8 cellular contexts compared by ENCODE assay signal in genomic region chr1:99808391-99809115, GRCh38. TPM values are rescaled to one million over a fixed set of nuclear protein-coding genes. Genes with fewer than 3 reads are reported as not detected.
DNase-seq lines count a peak whose midpoint lies in the region; ATAC-seq and TF ChIP-seq lines count a peak whose summit lies in the region.

No MANE protein-coding gene starts in this region.

- DNase-seq in NCI-H1417 (lab: John Stamatoyannopoulos, UW): peak; percentile 57 to 88 (median 79)
- DNase-seq in effector CD4-positive, alpha-beta T cell: peak; percentile 16
- peak; percentile 32 for DNase-seq in lung (ENCODE audit: low spot score)
- peak; percentile 45 for DNase-seq in testis

- H3K9me3 ChIP-seq in lung (ENCODE audit: control insufficient read depth in 2 of 2, insufficient read depth in 1 of 2, low read length in 1 of 2) (no peaks in the 10 kb centered on the region), testis (no peaks in the 10 kb centered on the region)

- intact Hi-C loops in testis (cut with DNase I; ENCODE audit: low total_unique reads): loop anchor here (10.0 kb wide), 1 partner anchor 356 kb away; no protein-coding TSS in a partner anchor

- ATAC-seq in GM18511 (IDR thresholded peaks at IDR 0.05; ENCODE audit: unreplicated experiment): peak; percentile 96
- ATAC-seq in HG02943 (IDR thresholded peaks at IDR 0.05; ENCODE audit: low read depth, unreplicated experiment): peak; percentile 93
- peak; percentile 97 for ATAC-seq in SK-N-SH treated with all-trans-retinoic acid at 6 μM for 48 hours
- ATAC-seq in lung (ENCODE audit: insufficient read depth, low FRiP score): peak; percentile 90

- H3K27me3 ChIP-seq in lung (ENCODE audit: control insufficient read depth, insufficient read depth): no peaks in the 10 kb centered on the region
- H3K27me3 ChIP-seq in testis: no peaks in the 10 kb centered on the region

- no peaks in the 10 kb centered on the region for H3K36me3 ChIP-seq in lung (ENCODE audit: control insufficient read depth in 2 of 2, insufficient read depth in 2 of 2, low read length in 2 of 2)
- H3K36me3 ChIP-seq in testis (ENCODE audit: low read depth, missing control alignments): no peaks in the 10 kb centered on the region

- TF ChIP-seq CTCF in C4-2B (conservative IDR thresholded peaks at IDR 0.05) (peak; percentile 78), lung (IDR thresholded peaks at IDR 0.05; ENCODE audit: control extremely low read depth, extremely low read depth) (peak; percentile 51), testis (IDR thresholded peaks at IDR 0.05) (peak; percentile 45 to 69 (median 69))

- H3K27ac ChIP-seq in C4-2B: no peak overlapping the region
- peak overlapping the region in 1 of 2 donors; percentile 47 for H3K27ac ChIP-seq in lung (ENCODE audit: low read depth in 1 of 2, low read length in 1 of 2)
- H3K27ac ChIP-seq in testis: peak overlapping the region in 1 of 2 donors; percentile 55

- no peaks in the 10 kb centered on the region for H3K4me1 ChIP-seq in lung (ENCODE audit: control insufficient read depth in 2 of 2, insufficient read depth in 2 of 2, low read length in 2 of 2)
- peaks cover 9% of the 10 kb centered on the region for H3K4me1 ChIP-seq in testis

- 16 to 22% methylated on average over 7 of the region's 7 CpGs for WGBS in lung, 2 donors
- WGBS in testis, 2 donors: 20 to 29% methylated on average over 7 of the region's 7 CpGs

- TF ChIP-seq POLR2A in testis (IDR thresholded peaks at IDR 0.05): no peak

- H3K4me3 ChIP-seq in lung (no peak overlapping the region), testis (no peak overlapping the region)

TF ChIP-seq in SK-N-SH treated with all-trans-retinoic acid at 6 μM for 48 hours, 23 proteins besides CTCF, POLR2A, EP300 and RAD21:
- no peak for TF ChIP-seq PPARA (CRISPR knock-in tag; IDR thresholded peaks at IDR 0.05; ENCODE audit: borderline replicate concordance)

RNA-seq across cellular contexts. Expression of gene AGL, which starts 41.6 kb away (rescaled TPM):
- 10 to 100 TPM; 14.6 to 24.0 TPM for total RNA-seq in lung
- 1 to 10 TPM; 4.3 to 7.6 TPM for polyA plus RNA-seq in lung
- total RNA-seq in testis: 10 to 100 TPM; 16.7 to 19.6 TPM
- 7.1 TPM for polyA plus RNA-seq in testis (ENCODE audit: insufficient read depth, low read depth, low replicate concordance)

RNA-seq across cellular contexts. Expression of gene FRRS1, which starts 42.1 kb away (rescaled TPM):
- 10 to 100 TPM; 11.3 to 12.1 TPM for total RNA-seq in lung
- polyA plus RNA-seq in lung: 1 to 10 TPM in 1 of 2 donors, under 1 TPM in 1; 0.67 to 3.4 TPM
- total RNA-seq in testis: 1 to 10 TPM; 6.1 to 7.6 TPM
- 1.7 TPM for polyA plus RNA-seq in testis (ENCODE audit: insufficient read depth, low read depth, low replicate concordance)

Comparison
In these comparisons a context has a peak if more than half of its experiments do, and no peak if none do; other contexts are left out.
1. DNase-seq: peak in every context shown above with its lines; median percentile 79 in NCI-H1417; 45 in testis; 32 in lung; 16 in effector CD4-positive, alpha-beta T cell.